In the genomic region with DNA sequence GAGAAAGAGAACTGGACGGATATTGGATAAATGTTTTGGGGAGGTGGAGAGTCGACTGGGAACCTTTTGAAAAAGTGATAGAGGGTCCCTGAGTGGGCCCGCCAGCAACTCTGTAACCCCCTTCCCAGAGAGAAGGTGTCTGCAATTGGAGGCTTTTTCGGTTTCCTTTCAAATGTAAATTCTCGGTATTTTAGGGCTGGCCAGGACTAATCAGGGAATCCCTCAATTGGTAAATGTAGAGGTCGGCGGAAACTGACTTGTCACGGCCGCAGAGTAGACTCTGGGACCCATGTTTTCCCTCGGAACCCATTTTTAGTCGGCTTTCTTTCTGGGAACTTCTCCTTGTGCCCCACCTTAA, we compare ENCODE assay signal across 8 cellular contexts. TPM values are rescaled to one million over a fixed set of nuclear protein-coding genes. Genes with fewer than 3 reads are reported as not detected.
DNase-seq lines count a peak whose midpoint lies in the region; ATAC-seq and TF ChIP-seq lines count a peak whose summit lies in the region.

No MANE protein-coding gene starts in this region.

- no peaks in the 10 kb centered on the region for H3K9me3 ChIP-seq in heart right ventricle
- no peaks in the 10 kb centered on the region for H3K9me3 ChIP-seq in iPS-18c (ENCODE audit: control insufficient read depth, insufficient read depth, low read length)
- H3K9me3 ChIP-seq in stomach = no peaks in the 10 kb centered on the region

- intact Hi-C loops in heart right ventricle (cut with DNase I) = loop anchor here in 5 of 10 donors (2.0 to 10.0 kb wide), 8 partner anchors 21 to 167 kb away; a partner anchor contains a TSS
- intact Hi-C loops in left cardiac atrium (cut with DNase I) = no loop called here
- intact Hi-C loops in stomach (cut with DNase I; ENCODE audit: low total_unique reads) = no loop called here

- peaks cover 52% of the 10 kb centered on the region for H3K36me3 Mint-ChIP-seq in activated CD4-positive, alpha-beta memory T cell treated with anti-CD3 and anti-CD28 coated beads, Interleukin-2, amount 10 ng/mL, durations not matched to agents 7 days and 5 days (ENCODE audit: low read depth)

- H3K27me3 Mint-ChIP-seq in activated CD4-positive, alpha-beta memory T cell treated with anti-CD3 and anti-CD28 coated beads, Interleukin-2, amount 10 ng/mL, durations not matched to agents 7 days and 5 days = no peaks in the 10 kb centered on the region

- peak overlapping the region; percentile 85 for H3K27ac Mint-ChIP-seq in activated CD4-positive, alpha-beta memory T cell treated with anti-CD3 and anti-CD28 coated beads, Interleukin-2, amount 10 ng/mL, durations not matched to agents 7 days and 5 days

- ATAC-seq in heart right ventricle (no peak), left cardiac atrium (no peak), HG02981 (IDR thresholded peaks at IDR 0.05; ENCODE audit: unreplicated experiment) (no peak)

- H3K4me3 Mint-ChIP-seq in activated CD4-positive, alpha-beta memory T cell treated with anti-CD3 and anti-CD28 coated beads, Interleukin-2, amount 10 ng/mL, durations not matched to agents 7 days and 5 days = peak overlapping the region; percentile 94

- peaks cover 3 to 24% (median 10%) of the 10 kb centered on the region in 9 donors for H3K4me1 ChIP-seq in heart right ventricle
- peaks cover 6 to 22% (median 16%) of the 10 kb centered on the region in 4 donors for H3K4me1 ChIP-seq in stomach

- POLR2A ChIA-PET in activated CD4-positive, alpha-beta memory T cell treated with anti-CD3 and anti-CD28 coated beads, Interleukin-2, amount 10 ng/mL, durations not matched to agents 7 days and 5 days (lab: Charles Lee) = interaction anchor here (0.9 to 4.0 kb wide), 9 partner anchors 9 to 165 kb away, joined by 3 to 41 read pairs (median 5); a partner anchor contains a TSS

- WGBS in heart right ventricle, 2 donors = 1 to 2% methylated on average over 11 of the region's 11 CpGs
- 0 to 1% (median 1%) methylated on average over 11 of the region's 11 CpGs for WGBS in stomach, 5 donors

- peaks cover 0 to 21% (median 0%) of the 10 kb centered on the region in 9 donors for H3K36me3 ChIP-seq in heart right ventricle
- H3K36me3 ChIP-seq in stomach = peaks cover 0 to 22% (median 11%) of the 10 kb centered on the region in 4 donors

- H3K9me3 Mint-ChIP-seq in activated CD4-positive, alpha-beta memory T cell treated with anti-CD3 and anti-CD28 coated beads, Interleukin-2, amount 10 ng/mL, durations not matched to agents 7 days and 5 days = no peaks in the 10 kb centered on the region

- DNase-seq in heart right ventricle (no peak), left cardiac atrium (no peak), stomach (no peak), UCSD-AML1 (lab: John Stamatoyannopoulos, UW; ENCODE audit: unreplicated experiment) (no peak), NCI-H1436 (lab: John Stamatoyannopoulos, UW) (no peak)
- DNase-seq in activated CD4-positive, alpha-beta memory T cell treated with anti-CD3 and anti-CD28 coated beads, Interleukin-2, amount 10 ng/mL, durations not matched to agents 7 days and 5 days = peak; percentile 18

- H3K27ac ChIP-seq in heart right ventricle (peak overlapping the region in 3 of 10 donors; percentile 36 to 67 (median 56)), stomach (peak overlapping the region in 4 of 5 donors; percentile 55 to 72 (median 66))

- H3K27me3 ChIP-seq in heart right ventricle = no peaks in the 10 kb centered on the region
- H3K27me3 ChIP-seq in stomach = no peaks in the 10 kb centered on the region

- H3K4me3 ChIP-seq in heart right ventricle (peak overlapping the region; percentile 47 to 82 (median 68)), iPS-18c (ENCODE audit: insufficient read depth, low read depth, low read length) (peak overlapping the region; percentile 65), stomach (peak overlapping the region; percentile 63 to 98 (median 80))

- no peak for TF ChIP-seq POLR2A in stomach (IDR thresholded peaks at IDR 0.05)

- CTCF ChIA-PET in activated CD4-positive, alpha-beta memory T cell treated with anti-CD3 and anti-CD28 coated beads, Interleukin-2, amount 10 ng/mL, durations not matched to agents 7 days and 5 days (lab: Charles Lee) = interaction anchor here (0.5 to 2.9 kb wide), 4 partner anchors 22 to 165 kb away, joined by 3 to 20 read pairs (median 5); a partner anchor contains a TSS

- H3K4me1 Mint-ChIP-seq in activated CD4-positive, alpha-beta memory T cell treated with anti-CD3 and anti-CD28 coated beads, Interleukin-2, amount 10 ng/mL, durations not matched to agents 7 days and 5 days = peaks cover 54% of the 10 kb centered on the region

- no peak for TF ChIP-seq CTCF in heart right ventricle (IDR thresholded peaks at IDR 0.05)
- no peak for TF ChIP-seq CTCF in stomach (IDR thresholded peaks at IDR 0.05)

- no peak for TF ChIP-seq EP300 in stomach (IDR thresholded peaks at IDR 0.05)

RNA-seq across cellular contexts. Expression of a gene that starts 0.5 kb away (rescaled TPM):
- 10 to 100 TPM in 1 of 10 donors, 1 to 10 TPM in 9; 2.2 to 17.6 (median 3.7) TPM for total RNA-seq in heart right ventricle
- polyA plus RNA-seq in heart right ventricle = 1 to 10 TPM; 1.7 to 2.7 TPM
- total RNA-seq in left cardiac atrium = 1 to 10 TPM; 1.9 to 3.0 TPM
- total RNA-seq in activated CD4-positive, alpha-beta memory T cell treated with anti-CD3 and anti-CD28 coated beads, Interleukin-2, amount 10 ng/mL, durations not matched to agents 7 days and 5 days = 100 to 1,000 TPM; 162 to 175 TPM
- 10 to 100 TPM in 2 of 5 donors, 1 to 10 TPM in 2, not detected in 1; 6.2 to 31.3 (median 15.1) TPM for total RNA-seq in stomach
- polyA plus RNA-seq in stomach = 10 to 100 TPM in 2 of 3 donors, 1 to 10 TPM in 1; 7.2 to 34.4 (median 14.4) TPM

RNA-seq across cellular contexts. Expression of a gene that starts 21.9 kb away (rescaled TPM):
- total RNA-seq in heart right ventricle (1 to 10 TPM; 2.4 to 5.1 (median 3.4) TPM), left cardiac atrium (1 to 10 TPM; 2.5 to 3.4 TPM), stomach (10 to 100 TPM in 2 of 5 donors, 1 to 10 TPM in 2, under 1 TPM in 1; 0.45 to 15.6 (median 1.8) TPM)
- polyA plus RNA-seq in heart right ventricle (1 to 10 TPM; 1.9 to 2.7 TPM), stomach (1 to 10 TPM; 3.5 to 5.6 (median 3.7) TPM)
- total RNA-seq in activated CD4-positive, alpha-beta memory T cell treated with anti-CD3 and anti-CD28 coated beads, Interleukin-2, amount 10 ng/mL, durations not matched to agents 7 days and 5 days = 10 to 100 TPM; 41.8 to 44.1 TPM

Comparison
In these comparisons a context has a peak if more than half of its experiments do, and no peak if none do; other contexts are left out.
1. RNA of a gene that starts 0.5 kb away (total RNA-seq): 162 to 175 TPM in activated CD4-positive, alpha-beta memory T cell treated with anti-CD3 and anti-CD28 coated beads, Interleukin-2, amount 10 ng/mL, durations not matched to agents 7 days and 5 days; 6.2 to 31.3 TPM in stomach, 2.2 to 17.6 TPM in heart right ventricle and 1.9 to 3.0 TPM in left cardiac atrium; every median in the first group is over 4 times any median in the second.
2. Peak in every context shown above with its lines, with median percentiles within 50 percentile points of each other: H3K4me3 ChIP-seq.